Comparison of ENCODE assay signal across 8 cellular contexts in genomic region chr2:205681836-205682238, GRCh38. TPM values are rescaled to one million over a fixed set of nuclear protein-coding genes. Genes with fewer than 3 reads are reported as not detected.
A peak's percentile ranks its signal among the peaks of the same experiment; 100 is the strongest.
DNase-seq lines count a peak whose midpoint lies in the region; ATAC-seq and TF ChIP-seq lines count a peak whose summit lies in the region.

No MANE protein-coding gene starts in this region.

- WGBS in adrenal gland, 4 donors = 1 to 4% (median 1%) methylated on average over 14 to 42 of the region's 42 CpGs
- WGBS in testis, 2 donors = 2 to 5% methylated on average over 8 to 37 of the region's 42 CpGs

- peaks cover 0 to 4% of the 10 kb centered on the region in 2 donors for H3K4me1 Mint-ChIP-seq in immature natural killer cell

- no peak overlapping the region for H3K27ac Mint-ChIP-seq in immature natural killer cell

- H3K4me3 ChIP-seq in ACC112 (ENCODE audit: low read depth, low read length) (peak overlapping the region; percentile 82), adrenal gland (peak overlapping the region; percentile 45 to 84 (median 72)), kidney epithelial cell (ENCODE audit: low read depth, low read length) (peak overlapping the region; percentile 72), testis (peak overlapping the region; percentile 45 to 65)

- no peaks in the 10 kb centered on the region for H3K27me3 ChIP-seq in ACC112 (ENCODE audit: insufficient read depth, low read length)
- H3K27me3 ChIP-seq in adrenal gland = no peaks in the 10 kb centered on the region
- no peaks in the 10 kb centered on the region for H3K27me3 ChIP-seq in kidney epithelial cell (ENCODE audit: control insufficient read depth, insufficient read depth, low read length)
- H3K27me3 ChIP-seq in testis = no peaks in the 10 kb centered on the region

- intact Hi-C loops in adrenal gland (cut with DNase I) (loop anchor here in 1 of 2 donors (10.0 kb wide), 1 partner anchor 807 kb away; no protein-coding TSS in a partner anchor), testis (cut with DNase I; ENCODE audit: low total_unique reads) (no loop called here)

- no peaks in the 10 kb centered on the region for H3K79me2 ChIP-seq in ACC112 (ENCODE audit: control insufficient read depth, insufficient read depth, low read length, unreplicated experiment)

- peak overlapping the region; percentile 60 for H2AFZ ChIP-seq in ACC112 (ENCODE audit: low read length, unreplicated experiment)

- H3K4me1 ChIP-seq in ACC112 (ENCODE audit: control insufficient read depth, insufficient read depth, low read length, unreplicated experiment) = peaks cover 13% of the 10 kb centered on the region
- peaks cover 13 to 22% of the 10 kb centered on the region in 2 donors for H3K4me1 ChIP-seq in adrenal gland (replicated peaks in 1 of 2)
- peaks cover 8% of the 10 kb centered on the region for H3K4me1 ChIP-seq in testis

- no peak overlapping the region for H3K27ac ChIP-seq in ACC112 (ENCODE audit: low read depth, low read length)
- peak overlapping the region in 4 of 5 donors; percentile 75 to 93 (median 84) for H3K27ac ChIP-seq in adrenal gland
- H3K27ac ChIP-seq in testis = peak overlapping the region; percentile 19 to 77

- TF ChIP-seq POLR2A in adrenal gland (IDR thresholded peaks at IDR 0.05) (no peak), testis (IDR thresholded peaks at IDR 0.05) (no peak)

- peaks cover 0 to 4% (median 0%) of the 10 kb centered on the region in 6 donors for H3K9me3 Mint-ChIP-seq in immature natural killer cell

- peak in 1 of 6 experiments; percentile 3 for TF ChIP-seq CTCF in adrenal gland (IDR thresholded peaks at IDR 0.05)
- TF ChIP-seq CTCF in kidney epithelial cell (IDR thresholded peaks at IDR 0.05; ENCODE audit: insufficient read depth, low read length, poor library complexity, severe bottlenecking) = no peak
- no peak for TF ChIP-seq CTCF in testis (IDR thresholded peaks at IDR 0.05)

- peak overlapping the region in 1 of 5 donors; percentile 34 for H3K4me3 Mint-ChIP-seq in immature natural killer cell

- ATAC-seq in GM18502 (IDR thresholded peaks at IDR 0.05; ENCODE audit: poor library complexity, unreplicated experiment) = peak; percentile 36
- peak; percentile 30 for ATAC-seq in HG03469 (IDR thresholded peaks at IDR 0.05; ENCODE audit: unreplicated experiment)

- peak in 4 of 7 donors; percentile 27 to 67 (median 39) for DNase-seq in adrenal gland
- DNase-seq in kidney epithelial cell (ENCODE audit: low read depth) = no peak
- no peak for DNase-seq in testis
- DNase-seq in activated CD4-positive, CD25-positive, alpha-beta regulatory T cell treated with anti-CD3 and anti-CD28 coated beads, Interleukin-2, amount 50 U/mL, for 72 hours = no peak
- no peak for DNase-seq in immature natural killer cell

- H3K36me3 ChIP-seq in ACC112 (ENCODE audit: insufficient read depth, low read length) = no peaks in the 10 kb centered on the region
- H3K36me3 ChIP-seq in adrenal gland (replicated peaks in 1 of 2) = no peaks in the 10 kb centered on the region
- H3K36me3 ChIP-seq in kidney epithelial cell (ENCODE audit: control insufficient read depth, insufficient read depth, low read length) = no peaks in the 10 kb centered on the region
- H3K36me3 ChIP-seq in testis (ENCODE audit: low read depth, missing control alignments) = no peaks in the 10 kb centered on the region

- H3K27me3 Mint-ChIP-seq in immature natural killer cell (ENCODE audit: low read depth in 3 of 3) = peaks cover 25 to 33% (median 26%) of the 10 kb centered on the region in 3 donors

- H3K9me3 ChIP-seq in adrenal gland (replicated peaks in 1 of 3) = no peaks in the 10 kb centered on the region
- no peaks in the 10 kb centered on the region for H3K9me3 ChIP-seq in testis

- H3K36me3 Mint-ChIP-seq in immature natural killer cell = no peaks in the 10 kb centered on the region

RNA-seq across cellular contexts. Expression of gene NRP2, which starts 0.5 kb away (rescaled TPM):
- total RNA-seq in adrenal gland = 100 to 1,000 TPM in 5 of 8 donors, 10 to 100 TPM in 3; 58.9 to 205 (median 120) TPM
- 10 to 100 TPM; 27.6 to 42.2 (median 32.5) TPM for polyA plus RNA-seq in adrenal gland
- total RNA-seq in kidney epithelial cell = 78.6 and 90.2 TPM in 2 replicates
- 1 to 10 TPM; 6.3 TPM for total RNA-seq in testis
- polyA plus RNA-seq in testis (ENCODE audit: insufficient read depth, low read depth, low replicate concordance) = 10.6 TPM
- not detected for polyA plus RNA-seq in immature natural killer cell

Comparison
In these comparisons a context has a peak if more than half of its experiments do, and no peak if none do; other contexts are left out.
1. DNase-seq: peak in adrenal gland (4 of 7); none in kidney epithelial cell (single experiment), testis (single experiment), activated CD4-positive, CD25-positive, alpha-beta regulatory T cell treated with anti-CD3 and anti-CD28 coated beads, Interleukin-2, amount 50 U/mL, for 72 hours (single experiment) and immature natural killer cell (0 of 3).
2. RNA of gene NRP2, which starts 0.5 kb away (total RNA-seq): 58.9 to 205 TPM in adrenal gland and 78.6 to 90.2 TPM in kidney epithelial cell; 6.3 TPM in testis; every median in the first group is over 4 times any median in the second.
3. Peak in every context shown above with its lines, with median percentiles within 50 percentile points of each other: H3K4me3 ChIP-seq.